10 cellular contexts compared by ENCODE assay signal in genomic region chr6:145015739-145016558, GRCh38.
DNase-seq lines count a peak whose midpoint lies in the region; ATAC-seq and TF ChIP-seq lines count a peak whose summit lies in the region.
"Had no signal": no experiment of that assay in that cellular context is flagged by ENCODE, and none has a peak within 500 bp of the region (broad histone marks: within the 10 kb centered on the region; RNA-seq: fewer than 3 reads in every experiment).

No MANE protein-coding gene starts in this region.

- no peaks in the 10 kb centered on the region for H3K36me3 ChIP-seq in mesendoderm (ENCODE audit: control insufficient read depth, insufficient read depth, low read length)

- H3K4me1 ChIP-seq in mesendoderm (ENCODE audit: control insufficient read depth, low read depth, low read length): peaks cover 13% of the 10 kb centered on the region

- ATAC-seq in GM21528 (IDR thresholded peaks at IDR 0.05; ENCODE audit: low FRiP score, unreplicated experiment): peak; percentile 88

- no peak overlapping the region for H3K4ac ChIP-seq in mesendoderm (ENCODE audit: low read depth, low read length)

- peak overlapping the region; percentile 14 for H2BK120ac ChIP-seq in mesendoderm (ENCODE audit: low read depth, low read length)

- peak overlapping the region; percentile 30 for H3K56ac ChIP-seq in mesendoderm (ENCODE audit: low read length)

- no peak overlapping the region for H3K27ac ChIP-seq in mesendoderm (ENCODE audit: low read depth, low read length)
- H3K27ac ChIP-seq: SK-N-MC had no signal

- H3K23ac ChIP-seq in mesendoderm (ENCODE audit: low read length): no peak overlapping the region

- DNase-seq in GM12864 (ENCODE audit: low read depth) (peak; percentile 15), HK-2 (ENCODE audit: unreplicated experiment) (peak; percentile 30), mesendoderm (peak; percentile 75), SKM-1 treated with dmso at 0.1 percent for 144 hours (lab: John Stamatoyannopoulos, UW; ENCODE audit: unreplicated experiment) (no peak), NCI-H2029 treated with DMSO at 0.1 percent for 48 hours (lab: John Stamatoyannopoulos, UW) (no peak), posterior vena cava (ENCODE audit: low spot score) (no peak)
- peak; percentile 20 for DNase-seq in activated naive CD4-positive, alpha-beta T cell treated with anti-CD3 and anti-CD28 coated beads, Interleukin-2, amount 50 U/mL, for 16 hours
- DNase-seq: natural killer cell had no signal

- H2BK5ac ChIP-seq in mesendoderm (ENCODE audit: low read length): peak overlapping the region; percentile 20

- H3K9ac ChIP-seq in mesendoderm (ENCODE audit: low read length): no peak overlapping the region

- TF ChIP-seq CTCF in GM12864 (IDR thresholded peaks at IDR 0.05; ENCODE audit: low read depth, low read length, missing control alignments): no peak

- H3K4me3 ChIP-seq in GM12864 (ENCODE audit: low read depth, low read length) (no peak overlapping the region), mesendoderm (ENCODE audit: low read length) (no peak overlapping the region)
- H3K4me3 ChIP-seq: SK-N-MC had no signal

- intact Hi-C loops in posterior vena cava (cut with DNase I): no loop called here

- H3K27me3 ChIP-seq in mesendoderm (ENCODE audit: insufficient read depth, low read length, poor library complexity): no peaks in the 10 kb centered on the region

- no CpG with 5 or more reads among the region's 2 CpGs for WGBS in mesendoderm (ENCODE audit: extremely low coverage, insufficient coverage, low lambda C conversion rate)

- peak overlapping the region; percentile 80 for H3K18ac ChIP-seq in mesendoderm (ENCODE audit: low read length)

- H3K79me1 ChIP-seq in mesendoderm (ENCODE audit: low read length): no peaks in the 10 kb centered on the region

- no peak overlapping the region for H3K4me2 ChIP-seq in mesendoderm (ENCODE audit: low read length)

- H2BK15ac ChIP-seq in mesendoderm (replicated peaks; ENCODE audit: low read depth): peak overlapping the region; percentile 41

- no peak overlapping the region for H4K5ac ChIP-seq in mesendoderm (ENCODE audit: low read length)

- H2AK5ac ChIP-seq in mesendoderm (ENCODE audit: low read length): no peak overlapping the region

- no peaks in the 10 kb centered on the region for H3K79me2 ChIP-seq in mesendoderm (ENCODE audit: control insufficient read depth, insufficient read depth, low read length)

- no peak overlapping the region for H4K8ac ChIP-seq in mesendoderm (ENCODE audit: low read depth, low read length)

Comparison
In these comparisons a context has a peak if more than half of its experiments do, and no peak if none do; other contexts are left out.
1. DNase-seq: peak in GM12864 (single experiment), HK-2 (single experiment), activated naive CD4-positive, alpha-beta T cell treated with anti-CD3 and anti-CD28 coated beads, Interleukin-2, amount 50 U/mL, for 16 hours (single experiment) and mesendoderm (single experiment); none in SKM-1 treated with dmso at 0.1 percent for 144 hours (single experiment), NCI-H2029 treated with DMSO at 0.1 percent for 48 hours (single experiment) and posterior vena cava (single experiment).